In the genomic region with DNA sequence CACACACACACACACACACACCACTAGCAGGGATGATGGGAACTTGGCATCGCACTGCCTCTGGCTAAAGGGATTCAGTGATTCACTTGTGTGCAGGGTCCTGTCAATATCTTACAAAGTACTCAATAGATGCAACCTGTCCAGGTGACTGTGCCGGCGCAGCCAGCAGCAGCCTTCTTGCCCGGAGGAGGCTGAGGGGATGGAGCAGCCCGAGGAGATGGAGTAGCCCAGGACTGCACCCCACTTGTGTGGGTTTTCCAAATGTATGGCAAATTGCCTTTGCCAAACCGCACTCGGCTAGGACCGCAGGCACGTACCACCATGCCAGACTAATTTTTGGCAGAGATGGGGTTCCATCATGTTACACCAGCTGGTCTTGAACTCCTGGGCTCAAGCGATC, we compare ENCODE assay signal across 32 cellular contexts. TPM values are rescaled to one million over a fixed set of nuclear protein-coding genes. Genes with fewer than 3 reads are reported as not detected.
"Had no signal": no experiment of that assay in that cellular context is flagged by ENCODE, and none has a peak within 500 bp of the region (broad histone marks: within the 10 kb centered on the region; RNA-seq: fewer than 3 reads in every experiment).

No MANE protein-coding gene starts in this region.

- H3K9me3 ChIP-seq: ascending aorta, breast epithelium, colonic mucosa, esophagus muscularis mucosa, gastrocnemius medialis had no signal

- H3K4me1 ChIP-seq: ascending aorta, breast epithelium, colonic mucosa, esophagus muscularis mucosa, foreskin keratinocyte, gastrocnemius medialis had no signal

- H3K4me3 ChIP-seq: ascending aorta, breast epithelium, cardiac muscle cell, colonic mucosa, esophagus muscularis mucosa, gastrocnemius medialis had no signal

- H3K27ac ChIP-seq: ascending aorta, breast epithelium, cardiac muscle cell, colonic mucosa, esophagus muscularis mucosa, foreskin keratinocyte, gastrocnemius medialis, VCaP had no signal

- ATAC-seq: activated naive CD4-positive, alpha-beta T cell treated with anti-CD3 and anti-CD28 coated beads, Interleukin-2, amount 50 U/mL, for 72 hours; activated T-cell treated with anti-CD3 and anti-CD28 coated beads, Interleukin-2, amount 50 U/mL, for 72 hours; foreskin keratinocyte; gastrocnemius medialis; T-cell; T-helper 17 cell; WTC11 had no signal

- H3K36me3 ChIP-seq: ascending aorta, breast epithelium, cardiac muscle cell, colonic mucosa, gastrocnemius medialis had no signal

- H3K27me3 ChIP-seq: ascending aorta, breast epithelium, cardiac muscle cell, colonic mucosa had no signal

- DNase-seq: activated CD4-positive, alpha-beta memory T cell treated with anti-CD3 and anti-CD28 coated beads, Interleukin-2, amount 10 ng/mL, durations not matched to agents 7 days and 5 days; activated CD4-positive, alpha-beta T cell treated with anti-CD3 and anti-CD28 coated beads for 1 hour; activated CD4-positive, alpha-beta T cell treated with anti-CD3 and anti-CD28 coated beads for 4 hours; activated CD4-positive, alpha-beta T cell treated with anti-CD3 and anti-CD28 coated beads, Interleukin-2, amount 10 ng/mL, durations not matched to agents 7 days and 5 days; activated CD4-positive, alpha-beta T cell treated with anti-CD3 and anti-CD28 coated beads, Interleukin-2, amount 50 U/mL, for 4 hours; activated CD8-positive, alpha-beta memory T cell treated with anti-CD3 and anti-CD28 coated beads, Interleukin-2, amount 50 U/mL, for 48 hours; activated gamma-delta T cell; activated naive CD4-positive, alpha-beta T cell; activated naive CD4-positive, alpha-beta T cell treated with anti-CD3 and anti-CD28 coated beads, Interleukin-2, amount 10 ng/mL, durations not matched to agents 7 days and 5 days; activated naive CD8-positive, alpha-beta T cell treated with anti-CD3 and anti-CD28 coated beads, Interleukin-2, amount 10 ng/mL, durations not matched to agents 7 days and 5 days; activated T-cell treated with anti-CD3 and anti-CD28 coated beads for 4 hours; activated T-cell treated with anti-CD3 and anti-CD28 coated beads, Interleukin-2, amount 50 U/mL, for 24 hours; activated T-cell treated with anti-CD3 and anti-CD28 coated beads, Interleukin-2, amount 50 U/mL, for 72 hours; central memory CD4-positive, alpha-beta T cell; cerebellar nuclear complex; colonic mucosa; effector memory CD4-positive, alpha-beta T cell; endodermal cell; erythroblast; foreskin keratinocyte; gastrocnemius medialis; SW 1271; T-cell; T-helper 17 cell; T1000 had no signal

RNA-seq across cellular contexts. Expression of a gene that starts 31.1 kb away (rescaled TPM):
- total RNA-seq: activated CD4-positive, alpha-beta memory T cell treated with anti-CD3 and anti-CD28 coated beads, Interleukin-2, amount 10 ng/mL, durations not matched to agents 7 days and 5 days; activated CD4-positive, alpha-beta T cell treated with anti-CD3 and anti-CD28 coated beads, Interleukin-2, amount 10 ng/mL, durations not matched to agents 7 days and 5 days; activated naive CD4-positive, alpha-beta T cell treated with anti-CD3 and anti-CD28 coated beads, Interleukin-2, amount 50 U/mL, for 72 hours; activated naive CD8-positive, alpha-beta T cell treated with anti-CD3 and anti-CD28 coated beads, Interleukin-2, amount 10 ng/mL, durations not matched to agents 7 days and 5 days; activated T-cell treated with anti-CD3 and anti-CD28 coated beads, Interleukin-2, amount 50 U/mL, for 72 hours; ascending aorta; breast epithelium; colonic mucosa; esophagus muscularis mucosa; gastrocnemius medialis; T-cell; T-helper 17 cell had no signal
